14 cellular contexts compared by ENCODE assay signal in genomic region chr3:48927928-48928327, GRCh38. TPM values are rescaled to one million over a fixed set of nuclear protein-coding genes. Genes with fewer than 3 reads are reported as not detected.
A peak's percentile ranks its signal among the peaks of the same experiment; 100 is the strongest.
DNase-seq lines count a peak whose midpoint lies in the region; ATAC-seq lines count a peak whose summit lies in the region.
"Had no signal": no experiment of that assay in that cellular context is flagged by ENCODE, and none has a peak within 500 bp of the region (broad histone marks: within the 10 kb centered on the region; RNA-seq: fewer than 3 reads in every experiment).

No MANE protein-coding gene starts in this region.

- CTCF ChIA-PET in activated CD8-positive, alpha-beta memory T cell treated with anti-CD3 and anti-CD28 coated beads, Interleukin-2, amount 10 ng/mL, durations not matched to agents 7 days and 5 days (lab: Charles Lee), result interaction anchor here (1.2 to 1.3 kb wide), 4 partner anchors 8 to 162 kb away, joined by 3 to 5 read pairs (median 4); no protein-coding TSS in a partner anchor

- H3K27ac Mint-ChIP-seq in activated CD8-positive, alpha-beta memory T cell treated with anti-CD3 and anti-CD28 coated beads, Interleukin-2, amount 10 ng/mL, durations not matched to agents 7 days and 5 days, result peak overlapping the region; percentile 79
- H3K27ac Mint-ChIP-seq in activated T-helper 1 cell treated with anti-CD3 and anti-CD28 coated beads, Interleukin-12 subunit alpha, Interleukin-12 subunit beta, Interleukin-2, Interleukin-4 antibody, amounts not matched to agents 30 ng/mL and 10 ng/mL and 1 ng/mL, durations not matched to agents 14 hours and 24 hours and 36 hours, result peak overlapping the region; percentile 63
- peak overlapping the region; percentile 56 to 76 for H3K27ac Mint-ChIP-seq in natural killer cell treated with Interleukin-12 subunit alpha and Interleukin-12 subunit beta and Interleukin-15 and Interleukin-18, amount 100 ng/mL, for 72 hours

- H3K4me1 Mint-ChIP-seq in activated CD8-positive, alpha-beta memory T cell treated with anti-CD3 and anti-CD28 coated beads, Interleukin-2, amount 10 ng/mL, durations not matched to agents 7 days and 5 days, result peaks cover 66% of the 10 kb centered on the region
- peaks cover 61% of the 10 kb centered on the region for H3K4me1 Mint-ChIP-seq in activated T-helper 1 cell treated with anti-CD3 and anti-CD28 coated beads, Interleukin-12 subunit alpha, Interleukin-12 subunit beta, Interleukin-2, Interleukin-4 antibody, amounts not matched to agents 30 ng/mL and 10 ng/mL and 1 ng/mL, durations not matched to agents 14 hours and 24 hours and 36 hours (ENCODE audit: low read depth)
- peaks cover 56 to 63% of the 10 kb centered on the region in 2 donors for H3K4me1 Mint-ChIP-seq in natural killer cell treated with Interleukin-12 subunit alpha and Interleukin-12 subunit beta and Interleukin-15 and Interleukin-18, amount 100 ng/mL, for 72 hours (ENCODE audit: low read depth in 2 of 2)

- no peaks in the 10 kb centered on the region for H3K27me3 Mint-ChIP-seq in activated CD8-positive, alpha-beta memory T cell treated with anti-CD3 and anti-CD28 coated beads, Interleukin-2, amount 10 ng/mL, durations not matched to agents 7 days and 5 days
- H3K27me3 Mint-ChIP-seq in activated T-helper 1 cell treated with anti-CD3 and anti-CD28 coated beads, Interleukin-12 subunit alpha, Interleukin-12 subunit beta, Interleukin-2, Interleukin-4 antibody, amounts not matched to agents 30 ng/mL and 10 ng/mL and 1 ng/mL, durations not matched to agents 14 hours and 24 hours and 36 hours (ENCODE audit: insufficient read depth), result no peaks in the 10 kb centered on the region
- no peaks in the 10 kb centered on the region for H3K27me3 Mint-ChIP-seq in natural killer cell treated with Interleukin-12 subunit alpha and Interleukin-12 subunit beta and Interleukin-15 and Interleukin-18, amount 100 ng/mL, for 72 hours

- H3K36me3 Mint-ChIP-seq in activated CD8-positive, alpha-beta memory T cell treated with anti-CD3 and anti-CD28 coated beads, Interleukin-2, amount 10 ng/mL, durations not matched to agents 7 days and 5 days, result peaks cover 64% of the 10 kb centered on the region
- peaks cover 54% of the 10 kb centered on the region for H3K36me3 Mint-ChIP-seq in activated T-helper 1 cell treated with anti-CD3 and anti-CD28 coated beads, Interleukin-12 subunit alpha, Interleukin-12 subunit beta, Interleukin-2, Interleukin-4 antibody, amounts not matched to agents 30 ng/mL and 10 ng/mL and 1 ng/mL, durations not matched to agents 14 hours and 24 hours and 36 hours (ENCODE audit: low read depth)
- H3K36me3 Mint-ChIP-seq in natural killer cell treated with Interleukin-12 subunit alpha and Interleukin-12 subunit beta and Interleukin-15 and Interleukin-18, amount 100 ng/mL, for 72 hours, result peaks cover 31% of the 10 kb centered on the region

- peak; percentile 40 for ATAC-seq in activated CD8-positive, alpha-beta memory T cell treated with anti-CD3 and anti-CD28 coated beads, Interleukin-2, amount 10 ng/mL, durations not matched to agents 7 days and 5 days
- ATAC-seq in natural killer cell treated with Interleukin-12 subunit alpha and Interleukin-12 subunit beta and Interleukin-15 and Interleukin-18, amount 100 ng/mL, for 72 hours, result peak; percentile 55 to 79
- ATAC-seq in GM18861 (IDR thresholded peaks at IDR 0.05; ENCODE audit: unreplicated experiment), result no peak

- peak overlapping the region; percentile 10 for H3K4me3 Mint-ChIP-seq in activated CD8-positive, alpha-beta memory T cell treated with anti-CD3 and anti-CD28 coated beads, Interleukin-2, amount 10 ng/mL, durations not matched to agents 7 days and 5 days
- H3K4me3 Mint-ChIP-seq in activated T-helper 1 cell treated with anti-CD3 and anti-CD28 coated beads, Interleukin-12 subunit alpha, Interleukin-12 subunit beta, Interleukin-2, Interleukin-4 antibody, amounts not matched to agents 30 ng/mL and 10 ng/mL and 1 ng/mL, durations not matched to agents 14 hours and 24 hours and 36 hours, result peak overlapping the region; percentile 56
- peak overlapping the region; percentile 65 for H3K4me3 Mint-ChIP-seq in natural killer cell treated with Interleukin-12 subunit alpha and Interleukin-12 subunit beta and Interleukin-15 and Interleukin-18, amount 100 ng/mL, for 72 hours

- no peaks in the 10 kb centered on the region for H3K9me3 Mint-ChIP-seq in activated CD8-positive, alpha-beta memory T cell treated with anti-CD3 and anti-CD28 coated beads, Interleukin-2, amount 10 ng/mL, durations not matched to agents 7 days and 5 days (ENCODE audit: low read depth)
- no peaks in the 10 kb centered on the region for H3K9me3 Mint-ChIP-seq in activated T-helper 1 cell treated with anti-CD3 and anti-CD28 coated beads, Interleukin-12 subunit alpha, Interleukin-12 subunit beta, Interleukin-2, Interleukin-4 antibody, amounts not matched to agents 30 ng/mL and 10 ng/mL and 1 ng/mL, durations not matched to agents 14 hours and 24 hours and 36 hours
- H3K9me3 Mint-ChIP-seq in natural killer cell treated with Interleukin-12 subunit alpha and Interleukin-12 subunit beta and Interleukin-15 and Interleukin-18, amount 100 ng/mL, for 72 hours, result no peaks in the 10 kb centered on the region

- in situ Hi-C loops in KBM-7 (cut with MboI; ENCODE audit: low pct_unique_long_range_greater_than_20kb, low sequenced_read_pairs), result no loop called here

- DNase-seq in activated CD8-positive, alpha-beta memory T cell treated with anti-CD3 and anti-CD28 coated beads, Interleukin-2, amount 10 ng/mL, durations not matched to agents 7 days and 5 days, result no peak
- DNase-seq in activated CD8-positive, alpha-beta memory T cell treated with anti-CD3 and anti-CD28 coated beads, Interleukin-2, amount 50 U/mL, for 48 hours, result no peak
- peak; percentile 30 for DNase-seq in KBM-7
- DNase-seq in activated T-helper 1 cell treated with anti-CD3 and anti-CD28 coated beads, Interleukin-12 subunit alpha, Interleukin-12 subunit beta, Interleukin-2, Interleukin-4 antibody, amounts not matched to agents 30 ng/mL and 10 ng/mL and 1 ng/mL, durations not matched to agents 14 hours and 24 hours and 36 hours (ENCODE audit: low spot score), result no peak
- no peak for DNase-seq in natural killer cell treated with Interleukin-12 subunit alpha and Interleukin-12 subunit beta and Interleukin-15 and Interleukin-18, amount 100 ng/mL, for 72 hours (ENCODE audit: low spot score)
- DNase-seq in NK-92 treated with Interleukin-12 subunit alpha and Interleukin-12 subunit beta, amount 100 ng/mL, for 24 hours (lab: John Stamatoyannopoulos, UW), result no peak
- no peak for DNase-seq in NCI-H2171 treated with DMSO at 0.1 percent for 48 hours (lab: John Stamatoyannopoulos, UW)
- DNase-seq: activated naive CD4-positive, alpha-beta T cell; dorsolateral prefrontal cortex; head of caudate nucleus; NCI-H1417 treated with DMSO at 0.1 percent for 48 hours; posterior cingulate gyrus; testis had no signal

- intact Hi-C loops in activated T-helper 1 cell treated with anti-CD3 and anti-CD28 coated beads, Interleukin-12 subunit alpha, Interleukin-12 subunit beta, Interleukin-2, Interleukin-4 antibody, amounts not matched to agents 30 ng/mL and 10 ng/mL and 1 ng/mL, durations not matched to agents 14 hours and 24 hours and 36 hours (cut with micrococcal nuclease), result loop anchor here (1.0 kb wide), 1 partner anchor 10 kb away; the partner anchor contains the start of gene ARIH2

RNA-seq across cellular contexts. Expression of gene ARIH2, which starts 9.3 kb away (rescaled TPM):
- total RNA-seq in activated CD8-positive, alpha-beta memory T cell treated with anti-CD3 and anti-CD28 coated beads, Interleukin-2, amount 10 ng/mL, durations not matched to agents 7 days and 5 days, result 100 to 1,000 TPM; 118 to 156 TPM
- 179 and 180 TPM in 2 replicates for total RNA-seq in activated T-helper 1 cell treated with anti-CD3 and anti-CD28 coated beads, Interleukin-12 subunit alpha, Interleukin-12 subunit beta, Interleukin-2, Interleukin-4 antibody, amounts not matched to agents 30 ng/mL and 10 ng/mL and 1 ng/mL, durations not matched to agents 14 hours and 24 hours and 36 hours
- total RNA-seq in natural killer cell treated with Interleukin-12 subunit alpha and Interleukin-12 subunit beta and Interleukin-15 and Interleukin-18, amount 100 ng/mL, for 72 hours, result 100 to 1,000 TPM; 141 to 238 TPM

RNA-seq across cellular contexts. Expression of gene SLC25A20, which starts 29.2 kb away (rescaled TPM):
- 10 to 100 TPM; 26.7 to 35.6 TPM for total RNA-seq in activated CD8-positive, alpha-beta memory T cell treated with anti-CD3 and anti-CD28 coated beads, Interleukin-2, amount 10 ng/mL, durations not matched to agents 7 days and 5 days
- total RNA-seq in activated T-helper 1 cell treated with anti-CD3 and anti-CD28 coated beads, Interleukin-12 subunit alpha, Interleukin-12 subunit beta, Interleukin-2, Interleukin-4 antibody, amounts not matched to agents 30 ng/mL and 10 ng/mL and 1 ng/mL, durations not matched to agents 14 hours and 24 hours and 36 hours, result 15.9 and 17.4 TPM in 2 replicates
- total RNA-seq in natural killer cell treated with Interleukin-12 subunit alpha and Interleukin-12 subunit beta and Interleukin-15 and Interleukin-18, amount 100 ng/mL, for 72 hours, result 10 to 100 TPM; 27.8 to 32.5 TPM

Comparison
In these comparisons a context has a peak if more than half of its experiments do, and no peak if none do; other contexts are left out.
1. H3K4me3 Mint-ChIP-seq: peak in every context shown above with its lines; median percentile 65 in natural killer cell treated with Interleukin-12 subunit alpha and Interleukin-12 subunit beta and Interleukin-15 and Interleukin-18, amount 100 ng/mL, for 72 hours; 56 in activated T-helper 1 cell treated with anti-CD3 and anti-CD28 coated beads, Interleukin-12 subunit alpha, Interleukin-12 subunit beta, Interleukin-2, Interleukin-4 antibody, amounts not matched to agents 30 ng/mL and 10 ng/mL and 1 ng/mL, durations not matched to agents 14 hours and 24 hours and 36 hours; 10 in activated CD8-positive, alpha-beta memory T cell treated with anti-CD3 and anti-CD28 coated beads, Interleukin-2, amount 10 ng/mL, durations not matched to agents 7 days and 5 days.